38 cellular contexts compared by ENCODE assay signal in genomic region chr11:105598371-105598770, GRCh38. TPM values are rescaled to one million over a fixed set of nuclear protein-coding genes. Genes with fewer than 3 reads are reported as not detected.
"Had no signal": no experiment of that assay in that cellular context is flagged by ENCODE, and none has a peak within 500 bp of the region (broad histone marks: within the 10 kb centered on the region; RNA-seq: fewer than 3 reads in every experiment).

No MANE protein-coding gene starts in this region.

- H3K9me3 ChIP-seq: MG63 had no signal

- H3K4me3 ChIP-seq: MG63 had no signal

- H3K36me3 ChIP-seq: MG63 had no signal

- H3K27me3 ChIP-seq: MG63 had no signal

- H3K4me2 ChIP-seq: KMS-11 had no signal

- DNase-seq: Karpas-422, Kasumi-1, MG63, MM.1S, MV-4-11, NCI-H1048, NCI-H1092, NCI-H1092 treated with DMSO at 0.1 percent for 48 hours, NCI-H1105, NCI-H1105 treated with DMSO at 0.1 percent for 48 hours, NCI-H1417, NCI-H1417 treated with DMSO at 0.1 percent for 48 hours, NCI-H1436, NCI-H1436 treated with DMSO at 0.1 percent for 48 hours, NCI-H146, NCI-H1694, NCI-H1694 treated with DMSO at 0.1 percent for 48 hours, NCI-H187, NCI-H187 treated with DMSO at 0.1 percent for 48 hours, NCI-H1930, NCI-H2029, NCI-H2029 treated with DMSO at 0.1 percent for 48 hours, NCI-H2081, NCI-H2081 treated with DMSO at 0.1 percent for 48 hours, NCI-H2107, NCI-H2171, NCI-H2171 treated with DMSO at 0.1 percent for 48 hours, NCI-H2227 treated with DMSO at 0.1 percent for 48 hours, NCI-H226, NCI-H345, NCI-H446, NCI-H446 treated with DMSO at 0.1 percent for 48 hours, NCI-H510A, NCI-H510A treated with DMSO at 0.1 percent for 48 hours had no signal

- H3K27ac ChIP-seq: KMS-11 had no signal

RNA-seq across cellular contexts. Expression of gene GRIA4, which starts 11.5 kb away (rescaled TPM):
- total RNA-seq: LHCN-M2, MCF 10A, NCI-H460 had no signal
